ENCODE assay signal across 24 cellular contexts in the genomic region with DNA sequence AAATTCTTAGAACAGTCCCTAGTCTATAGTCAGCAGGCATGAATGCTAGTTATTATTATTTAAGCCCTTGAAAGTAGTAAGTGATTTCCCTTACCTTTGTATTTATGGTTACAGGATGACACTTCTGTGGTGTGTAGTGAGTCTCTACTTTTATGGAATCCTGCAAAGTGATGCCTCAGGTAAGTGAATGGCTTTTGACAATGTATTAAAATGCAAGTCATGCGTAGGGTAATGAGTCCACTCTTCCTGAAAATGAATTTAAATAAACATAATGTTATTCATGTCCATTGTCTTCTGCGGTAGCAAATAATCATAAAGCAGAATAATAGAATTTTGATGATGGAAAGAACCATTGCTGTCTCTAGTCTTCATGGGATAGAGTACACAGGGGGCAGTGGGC. TPM values are rescaled to one million over a fixed set of nuclear protein-coding genes. Genes with fewer than 3 reads are reported as not detected.
DNase-seq lines count a peak whose midpoint lies in the region; ATAC-seq, FAIRE-seq and TF ChIP-seq lines count a peak whose summit lies in the region.
"Had no signal": no experiment of that assay in that cellular context is flagged by ENCODE, and none has a peak within 500 bp of the region (broad histone marks: within the 10 kb centered on the region; RNA-seq: fewer than 3 reads in every experiment).

No MANE protein-coding gene starts in this region.

- peak overlapping the region; percentile 68 for H3K27ac ChIP-seq in KMS-11
- H3K27ac ChIP-seq: GM23248 had no signal

- H3K9ac ChIP-seq in KMS-11: peak overlapping the region; percentile 4; the same call in 1 of the 2 replicates
- H3K9ac ChIP-seq: GM23248 had no signal

- no peaks in the 10 kb centered on the region for H3K27me3 ChIP-seq in KMS-11 (ENCODE audit: insufficient read depth, low read depth)

- H3K36me3 Mint-ChIP-seq in activated T-cell treated with anti-CD3 and anti-CD28 coated beads, Interleukin-2, amount 50 U/mL, for 72 hours (ENCODE audit: insufficient read depth in 2 of 2): peaks cover 14 to 42% of the 10 kb centered on the region in 2 donors
- H3K36me3 Mint-ChIP-seq in activated T-helper 2 cell treated with anti-CD3 and anti-CD28 coated beads, Interferon-gamma antibody, Interleukin-2, Interleukin-4, amounts not matched to agents 10 μg/mL and 5 μg/mL and 100 μg/mL, durations not matched to agents 14 hours and 24 hours and 36 hours (ENCODE audit: low read depth): peaks cover 79% of the 10 kb centered on the region
- peaks cover 19% of the 10 kb centered on the region for H3K36me3 Mint-ChIP-seq in natural killer cell treated with Interleukin-12 subunit alpha and Interleukin-12 subunit beta and Interleukin-15 and Interleukin-18, amount 100 ng/mL, for 72 hours

- peak overlapping the region; percentile 5; the same call in 1 of the 2 replicates for H2AFZ ChIP-seq in KMS-11 (ENCODE audit: low read depth)
- H2AFZ ChIP-seq: GM23248 had no signal

- peak overlapping the region; percentile 1 to 77 for H3K4me3 Mint-ChIP-seq in activated T-cell treated with anti-CD3 and anti-CD28 coated beads, Interleukin-2, amount 50 U/mL, for 72 hours
- no peak overlapping the region for H3K4me3 Mint-ChIP-seq in activated T-helper 2 cell treated with anti-CD3 and anti-CD28 coated beads, Interferon-gamma antibody, Interleukin-2, Interleukin-4, amounts not matched to agents 10 μg/mL and 5 μg/mL and 100 μg/mL, durations not matched to agents 14 hours and 24 hours and 36 hours (ENCODE audit: low read depth)
- H3K4me3 Mint-ChIP-seq in natural killer cell treated with Interleukin-12 subunit alpha and Interleukin-12 subunit beta and Interleukin-15 and Interleukin-18, amount 100 ng/mL, for 72 hours: no peak overlapping the region
- H3K4me3 Mint-ChIP-seq: CD8-positive, alpha-beta T cell; H9; HFFc6; IgD-negative memory B cell had no signal

- no peaks in the 10 kb centered on the region for H3K27me3 Mint-ChIP-seq in activated T-cell treated with anti-CD3 and anti-CD28 coated beads, Interleukin-2, amount 50 U/mL, for 72 hours (ENCODE audit: low read depth)
- no peaks in the 10 kb centered on the region for H3K27me3 Mint-ChIP-seq in activated T-helper 2 cell treated with anti-CD3 and anti-CD28 coated beads, Interferon-gamma antibody, Interleukin-2, Interleukin-4, amounts not matched to agents 10 μg/mL and 5 μg/mL and 100 μg/mL, durations not matched to agents 14 hours and 24 hours and 36 hours (ENCODE audit: low read depth)
- H3K27me3 Mint-ChIP-seq in natural killer cell treated with Interleukin-12 subunit alpha and Interleukin-12 subunit beta and Interleukin-15 and Interleukin-18, amount 100 ng/mL, for 72 hours: no peaks in the 10 kb centered on the region
- H3K27me3 Mint-ChIP-seq: IgD-negative memory B cell had no signal

- H3K4me2 ChIP-seq in KMS-11: peak overlapping the region; percentile 80

- no peak for TF ChIP-seq CTCF in KMS-11 (conservative IDR thresholded peaks at IDR 0.05; ENCODE audit: low read depth, low read length)

- no peak overlapping the region for H3K27ac Mint-ChIP-seq in activated T-cell treated with anti-CD3 and anti-CD28 coated beads, Interleukin-2, amount 50 U/mL, for 72 hours
- peak overlapping the region; percentile 95 for H3K27ac Mint-ChIP-seq in activated T-helper 2 cell treated with anti-CD3 and anti-CD28 coated beads, Interferon-gamma antibody, Interleukin-2, Interleukin-4, amounts not matched to agents 10 μg/mL and 5 μg/mL and 100 μg/mL, durations not matched to agents 14 hours and 24 hours and 36 hours
- H3K27ac Mint-ChIP-seq in natural killer cell treated with Interleukin-12 subunit alpha and Interleukin-12 subunit beta and Interleukin-15 and Interleukin-18, amount 100 ng/mL, for 72 hours: no peak overlapping the region
- H3K27ac Mint-ChIP-seq: CD8-positive, alpha-beta T cell; H9; HFFc6; IgD-negative memory B cell had no signal

- no peaks in the 10 kb centered on the region for H4K20me1 ChIP-seq in KMS-11 (ENCODE audit: insufficient read depth)

- no peaks in the 10 kb centered on the region for H3K79me2 ChIP-seq in KMS-11 (ENCODE audit: insufficient read depth, low read depth)

- H3K4me1 Mint-ChIP-seq in activated T-cell treated with anti-CD3 and anti-CD28 coated beads, Interleukin-2, amount 50 U/mL, for 72 hours (ENCODE audit: low read depth): peaks cover 86% of the 10 kb centered on the region
- H3K4me1 Mint-ChIP-seq in activated T-helper 2 cell treated with anti-CD3 and anti-CD28 coated beads, Interferon-gamma antibody, Interleukin-2, Interleukin-4, amounts not matched to agents 10 μg/mL and 5 μg/mL and 100 μg/mL, durations not matched to agents 14 hours and 24 hours and 36 hours (ENCODE audit: low read depth): peaks cover 79% of the 10 kb centered on the region
- peaks cover 23 to 31% of the 10 kb centered on the region in 2 donors for H3K4me1 Mint-ChIP-seq in natural killer cell treated with Interleukin-12 subunit alpha and Interleukin-12 subunit beta and Interleukin-15 and Interleukin-18, amount 100 ng/mL, for 72 hours (ENCODE audit: low read depth in 2 of 2)
- H3K4me1 Mint-ChIP-seq: IgD-negative memory B cell had no signal

- H3K4me3 ChIP-seq in KMS-11 (IDR thresholded peaks at IDR 0.05; ENCODE audit: insufficient read depth, low read depth, low read length): no peak overlapping the region
- H3K4me3 ChIP-seq: GM23248 had no signal

- peaks cover 4 to 5% of the 10 kb centered on the region in 2 donors for H3K9me3 Mint-ChIP-seq in activated T-cell treated with anti-CD3 and anti-CD28 coated beads, Interleukin-2, amount 50 U/mL, for 72 hours
- H3K9me3 Mint-ChIP-seq in activated T-helper 2 cell treated with anti-CD3 and anti-CD28 coated beads, Interferon-gamma antibody, Interleukin-2, Interleukin-4, amounts not matched to agents 10 μg/mL and 5 μg/mL and 100 μg/mL, durations not matched to agents 14 hours and 24 hours and 36 hours: peaks cover 23% of the 10 kb centered on the region
- H3K9me3 Mint-ChIP-seq in natural killer cell treated with Interleukin-12 subunit alpha and Interleukin-12 subunit beta and Interleukin-15 and Interleukin-18, amount 100 ng/mL, for 72 hours: peaks cover 6% of the 10 kb centered on the region
- H3K9me3 Mint-ChIP-seq: H9, IgD-negative memory B cell had no signal

- FAIRE-seq in urothelium cell line (lab: Jason Lieb, UNC): peak; percentile 17
- FAIRE-seq: G401.6, GM12892, RCC 7860 had no signal

- no peak for ATAC-seq in activated T-cell treated with anti-CD3 and anti-CD28 coated beads, Interleukin-2, amount 50 U/mL, for 72 hours (replicated peaks in 1 of 2)
- ATAC-seq in natural killer cell treated with Interleukin-12 subunit alpha and Interleukin-12 subunit beta and Interleukin-15 and Interleukin-18, amount 100 ng/mL, for 72 hours: no peak
- ATAC-seq: CD8-positive, alpha-beta T cell; Right ventricle myocardium inferior had no signal

- intact Hi-C loops in activated T-helper 2 cell treated with anti-CD3 and anti-CD28 coated beads, Interferon-gamma antibody, Interleukin-2, Interleukin-4, amounts not matched to agents 10 μg/mL and 5 μg/mL and 100 μg/mL, durations not matched to agents 14 hours and 24 hours and 36 hours (cut with micrococcal nuclease): loop anchor here (5.0 kb wide), 1 partner anchor 133 kb away; no protein-coding TSS in a partner anchor

- peaks cover 59% of the 10 kb centered on the region for H3K4me1 ChIP-seq in KMS-11 (ENCODE audit: low read depth, poor library complexity, severe bottlenecking)

- H3K36me3 ChIP-seq in KMS-11 (ENCODE audit: insufficient read depth): no peaks in the 10 kb centered on the region

- DNase-seq in activated T-cell treated with anti-CD3 and anti-CD28 coated beads, Interleukin-2, amount 50 U/mL, for 72 hours: no peak
- DNase-seq in activated T-cell treated with anti-CD3 and anti-CD28 coated beads for 4 hours (no peak), urothelium cell line (ENCODE audit: low spot score) (no peak), NCI-H1092 treated with DMSO at 0.1 percent for 48 hours (lab: John Stamatoyannopoulos, UW) (no peak)
- DNase-seq in activated T-helper 2 cell treated with anti-CD3 and anti-CD28 coated beads, Interferon-gamma antibody, Interleukin-2, Interleukin-4, amounts not matched to agents 10 μg/mL and 5 μg/mL and 100 μg/mL, durations not matched to agents 14 hours and 24 hours and 36 hours (ENCODE audit: low spot score): no peak
- DNase-seq in natural killer cell treated with Interleukin-12 subunit alpha and Interleukin-12 subunit beta and Interleukin-15 and Interleukin-18, amount 100 ng/mL, for 72 hours (ENCODE audit: low spot score): no peak
- DNase-seq: C1 segment of cervical spinal cord; CD8-positive, alpha-beta T cell; GM23248; H9; HFFc6; NCI-H1417; NCI-H1694 treated with DMSO at 0.1 percent for 48 hours; NCI-H2081 treated with DMSO at 0.1 percent for 48 hours; NCI-H2171 treated with DMSO at 0.1 percent for 48 hours; NCI-H524 treated with DMSO at 0.1 percent for 48 hours; NCI-H82; OCI-M1 had no signal

RNA-seq across cellular contexts. Expression of a gene that starts 50.3 kb away (rescaled TPM):
- 10 to 100 TPM; 14.1 to 20.3 TPM for total RNA-seq in activated T-cell treated with anti-CD3 and anti-CD28 coated beads, Interleukin-2, amount 50 U/mL, for 72 hours
- total RNA-seq in activated T-helper 2 cell treated with anti-CD3 and anti-CD28 coated beads, Interferon-gamma antibody, Interleukin-2, Interleukin-4, amounts not matched to agents 10 μg/mL and 5 μg/mL and 100 μg/mL, durations not matched to agents 14 hours and 24 hours and 36 hours: 34.5 and 38.6 TPM in 2 replicates
- total RNA-seq in natural killer cell treated with Interleukin-12 subunit alpha and Interleukin-12 subunit beta and Interleukin-15 and Interleukin-18, amount 100 ng/mL, for 72 hours: 10 to 100 TPM; 19.5 to 28.8 TPM

Comparison
In these comparisons a context has a peak if more than half of its experiments do, and no peak if none do; other contexts are left out.
1. H3K4me3 Mint-ChIP-seq: peak in activated T-cell treated with anti-CD3 and anti-CD28 coated beads, Interleukin-2, amount 50 U/mL, for 72 hours (2 of 2); none in activated T-helper 2 cell treated with anti-CD3 and anti-CD28 coated beads, Interferon-gamma antibody, Interleukin-2, Interleukin-4, amounts not matched to agents 10 μg/mL and 5 μg/mL and 100 μg/mL, durations not matched to agents 14 hours and 24 hours and 36 hours (single experiment) and natural killer cell treated with Interleukin-12 subunit alpha and Interleukin-12 subunit beta and Interleukin-15 and Interleukin-18, amount 100 ng/mL, for 72 hours (single experiment).